ENCODE assay signal across 33 cellular contexts in the genomic region with DNA sequence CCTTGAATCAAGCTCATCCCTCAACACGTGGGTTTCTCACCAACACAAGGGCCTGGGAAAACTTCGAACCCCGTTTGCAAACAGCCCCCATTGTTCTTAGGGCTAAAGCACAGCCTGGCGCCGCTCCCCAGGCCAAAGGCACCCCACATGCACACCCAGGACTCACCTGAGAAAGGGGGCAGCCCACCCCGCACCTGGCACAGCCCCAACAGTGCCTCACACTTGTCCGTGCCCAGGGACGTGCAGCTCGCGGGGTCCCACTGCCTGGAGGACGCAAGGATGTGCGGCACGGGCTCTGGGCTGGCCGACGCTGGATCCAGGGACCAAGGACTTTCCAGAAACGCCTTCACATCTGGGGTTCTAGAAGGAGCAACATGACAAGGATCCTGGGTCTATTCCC. TPM values are rescaled to one million over a fixed set of nuclear protein-coding genes. Genes with fewer than 3 reads are reported as not detected.
"Had no signal": no experiment of that assay in that cellular context is flagged by ENCODE, and none has a peak within 500 bp of the region (broad histone marks: within the 10 kb centered on the region; RNA-seq: fewer than 3 reads in every experiment).

No MANE protein-coding gene starts in this region.

- H3K4me3 Mint-ChIP-seq: stimulated activated effector memory CD8-positive, alpha-beta T cell treated with anti-CD3 and anti-CD28 coated beads, Interleukin-12 subunit alpha, Interleukin-12 subunit beta, amount 100 ng/mL, for 72 hours; stimulated activated memory B cell treated with anti-CD40 and anti-IgM and Interleukin-4, amounts not matched to agents 10 μg/mL and 1 μg/mL and 100 μg/mL, for 72 hours; stimulated activated naive B cell treated with anti-CD40 and anti-IgM and Interleukin-4, amounts not matched to agents 10 μg/mL and 1 μg/mL and 100 μg/mL, for 72 hours; stimulated activated naive CD8-positive, alpha-beta T cell treated with anti-CD3 and anti-CD28 coated beads, Interleukin-15, amount 100 ng/mL, for 72 hours; stimulated activated naive CD8-positive, alpha-beta T cell treated with anti-CD3 and anti-CD28 coated beads, Interleukin-15, Interleukin-2, amounts not matched to agents 100 ng/mL and 50 ng/mL, for 24 hours; type B pancreatic cell had no signal

- H3K4me1 Mint-ChIP-seq: stimulated activated effector memory CD8-positive, alpha-beta T cell treated with anti-CD3 and anti-CD28 coated beads, Interleukin-12 subunit alpha, Interleukin-12 subunit beta, amount 100 ng/mL, for 72 hours; stimulated activated memory B cell treated with anti-CD40 and anti-IgM and Interleukin-4, amounts not matched to agents 10 μg/mL and 1 μg/mL and 100 μg/mL, for 72 hours; stimulated activated naive B cell treated with anti-CD40 and anti-IgM and Interleukin-4, amounts not matched to agents 10 μg/mL and 1 μg/mL and 100 μg/mL, for 72 hours; stimulated activated naive CD8-positive, alpha-beta T cell treated with anti-CD3 and anti-CD28 coated beads, Interleukin-15, amount 100 ng/mL, for 72 hours had no signal

- H3K27me3 Mint-ChIP-seq: stimulated activated naive CD8-positive, alpha-beta T cell treated with anti-CD3 and anti-CD28 coated beads, Interleukin-15, Interleukin-2, amounts not matched to agents 100 ng/mL and 50 ng/mL, for 24 hours had no signal

- H3K9me3 ChIP-seq: stomach, suprapubic skin, testis, thoracic aorta, thyroid gland, tibial artery, tibial nerve, transverse colon, upper lobe of left lung, upper lobe of right lung, uterus, vagina had no signal

- DNase-seq: stimulated activated CD4-positive, alpha-beta T cell treated with anti-CD3 and anti-CD28 coated beads, Interleukin-2, amount 100 ng/mL, for 48 hours; stimulated activated CD4-positive, alpha-beta T cell treated with anti-CD3 and anti-CD28 coated beads, Interleukin-4, amount 100 ng/mL, for 1 hour; stimulated activated CD4-positive, alpha-beta T cell treated with anti-CD3 and anti-CD28 coated beads, Interleukin-4, amount 100 ng/mL, for 24 hours; stimulated activated CD4-positive, alpha-beta T cell treated with anti-CD3 and anti-CD28 coated beads, Interleukin-4, amount 100 ng/mL, for 4 hours; stimulated activated CD8-positive, alpha-beta memory T cell treated with anti-CD3 and anti-CD28 coated beads, Interleukin-4, amount 100 ng/mL, for 48 hours; stimulated activated naive B cell treated with anti-CD40 and anti-IgM and Interleukin-4, amounts not matched to agents 10 μg/mL and 1 μg/mL and 100 μg/mL, for 72 hours; stimulated activated naive CD4-positive, alpha-beta T cell; stimulated activated naive CD4-positive, alpha-beta T cell treated with Interleukin-2 at 50 U/mL for 16 hours; stimulated activated naive CD8-positive, alpha-beta T cell treated with anti-CD3 and anti-CD28 coated beads, Interleukin-15, amount 100 ng/mL, for 72 hours; stimulated activated naive CD8-positive, alpha-beta T cell treated with anti-CD3 and anti-CD28 coated beads, Interleukin-15, Interleukin-2, amounts not matched to agents 100 U/mL and 50 U/mL, for 24 hours; stomach; substantia nigra; testis; thyroid gland; tibial artery; transverse colon; trophoblast cell; upper lobe of right lung; uterus had no signal

- H3K4me1 ChIP-seq: testis, tibial artery, upper lobe of right lung, uterus had no signal

- H3K4me3 ChIP-seq: stomach, suprapubic skin, testis, thoracic aorta, thyroid gland, tibial artery, tibial nerve, transverse colon, upper lobe of left lung, upper lobe of right lung, uterus, vagina had no signal

- H3K27me3 ChIP-seq: testis, thyroid gland, uterus, vagina had no signal

- H3K27ac Mint-ChIP-seq: stimulated activated effector memory CD8-positive, alpha-beta T cell treated with anti-CD3 and anti-CD28 coated beads, Interleukin-12 subunit alpha, Interleukin-12 subunit beta, amount 100 ng/mL, for 72 hours; stimulated activated memory B cell treated with anti-CD40 and anti-IgM and Interleukin-4, amounts not matched to agents 10 μg/mL and 1 μg/mL and 100 μg/mL, for 72 hours; stimulated activated naive B cell treated with anti-CD40 and anti-IgM and Interleukin-4, amounts not matched to agents 10 μg/mL and 1 μg/mL and 100 μg/mL, for 72 hours; stimulated activated naive CD8-positive, alpha-beta T cell treated with anti-CD3 and anti-CD28 coated beads, Interleukin-15, amount 100 ng/mL, for 72 hours; stimulated activated naive CD8-positive, alpha-beta T cell treated with anti-CD3 and anti-CD28 coated beads, Interleukin-15, Interleukin-2, amounts not matched to agents 100 ng/mL and 50 ng/mL, for 24 hours; type B pancreatic cell had no signal

- H3K9me3 Mint-ChIP-seq: stimulated activated effector memory CD8-positive, alpha-beta T cell treated with anti-CD3 and anti-CD28 coated beads, Interleukin-12 subunit alpha, Interleukin-12 subunit beta, amount 100 ng/mL, for 72 hours; stimulated activated memory B cell treated with anti-CD40 and anti-IgM and Interleukin-4, amounts not matched to agents 10 μg/mL and 1 μg/mL and 100 μg/mL, for 72 hours; stimulated activated naive B cell treated with anti-CD40 and anti-IgM and Interleukin-4, amounts not matched to agents 10 μg/mL and 1 μg/mL and 100 μg/mL, for 72 hours; stimulated activated naive CD8-positive, alpha-beta T cell treated with anti-CD3 and anti-CD28 coated beads, Interleukin-15, amount 100 ng/mL, for 72 hours; stimulated activated naive CD8-positive, alpha-beta T cell treated with anti-CD3 and anti-CD28 coated beads, Interleukin-15, Interleukin-2, amounts not matched to agents 100 ng/mL and 50 ng/mL, for 24 hours; type B pancreatic cell had no signal

- H3K36me3 ChIP-seq: stomach, suprapubic skin, thoracic aorta, thyroid gland, tibial artery, tibial nerve, transverse colon, upper lobe of left lung, upper lobe of right lung, uterus, vagina had no signal

- H3K36me3 Mint-ChIP-seq: stimulated activated effector memory CD8-positive, alpha-beta T cell treated with anti-CD3 and anti-CD28 coated beads, Interleukin-12 subunit alpha, Interleukin-12 subunit beta, amount 100 ng/mL, for 72 hours; stimulated activated memory B cell treated with anti-CD40 and anti-IgM and Interleukin-4, amounts not matched to agents 10 μg/mL and 1 μg/mL and 100 μg/mL, for 72 hours; stimulated activated naive B cell treated with anti-CD40 and anti-IgM and Interleukin-4, amounts not matched to agents 10 μg/mL and 1 μg/mL and 100 μg/mL, for 72 hours; type B pancreatic cell had no signal

- H3K27ac ChIP-seq: stomach, suprapubic skin, testis, thoracic aorta, thyroid gland, tibial artery, tibial nerve, transverse colon, upper lobe of left lung, upper lobe of right lung, uterus, vagina had no signal

RNA-seq across cellular contexts. Expression of a gene that starts 2.8 kb away (rescaled TPM):
- total RNA-seq: stomach, subcutaneous adipose tissue, suprapubic skin, temporal lobe, thoracic aorta, thyroid gland, tibial nerve, transverse colon, upper lobe of left lung, upper lobe of right lung, ureter, urinary bladder, uterus, vagina had no signal
- polyA plus RNA-seq: stomach, urinary bladder had no signal

RNA-seq across cellular contexts. Expression of a gene that starts 5.5 kb away (rescaled TPM):
- total RNA-seq: vagina had no signal

RNA-seq across cellular contexts. Expression of a gene that starts 33.3 kb away (rescaled TPM):
- total RNA-seq: stomach, subcutaneous adipose tissue, suprapubic skin, temporal lobe, thoracic aorta, thyroid gland, tibial nerve, transverse colon, upper lobe of left lung, upper lobe of right lung, ureter, urinary bladder, uterus, vagina had no signal
- polyA plus RNA-seq: stomach, thymus, urinary bladder had no signal

RNA-seq across cellular contexts. Expression of a gene that starts 57.1 kb away (rescaled TPM):
- total RNA-seq: stomach, subcutaneous adipose tissue, suprapubic skin, temporal lobe, thoracic aorta, thyroid gland, tibial nerve, transverse colon, upper lobe of left lung, upper lobe of right lung, ureter, urinary bladder, uterus, vagina had no signal
- polyA plus RNA-seq: stomach, urinary bladder had no signal
